Comparison of ENCODE assay signal across 1 cellular context in the genomic region with DNA sequence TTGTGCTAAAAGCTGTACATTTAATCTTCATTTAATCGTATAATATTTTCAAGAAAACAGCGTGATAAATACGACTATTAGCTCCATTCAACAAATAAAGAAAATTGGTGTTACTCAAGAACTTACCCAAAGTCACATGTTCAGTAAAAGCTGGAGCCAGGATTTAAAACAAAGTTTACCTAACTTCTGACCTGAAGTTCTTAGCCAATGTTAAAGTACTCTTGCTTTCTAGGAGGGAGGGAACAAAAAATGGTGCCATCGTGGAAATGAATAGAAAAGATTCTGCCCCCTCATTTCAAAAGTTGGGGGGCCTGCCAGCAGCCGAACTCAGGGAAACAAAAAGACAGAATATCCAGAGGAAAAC.
TF ChIP-seq lines count a peak whose summit lies in the region.

No MANE protein-coding gene starts in this region.

TF ChIP-seq in HCT116, 20 proteins besides CTCF, POLR2A, EP300 and RAD21 (continued from another document):
- TF ChIP-seq, protein P1, sequence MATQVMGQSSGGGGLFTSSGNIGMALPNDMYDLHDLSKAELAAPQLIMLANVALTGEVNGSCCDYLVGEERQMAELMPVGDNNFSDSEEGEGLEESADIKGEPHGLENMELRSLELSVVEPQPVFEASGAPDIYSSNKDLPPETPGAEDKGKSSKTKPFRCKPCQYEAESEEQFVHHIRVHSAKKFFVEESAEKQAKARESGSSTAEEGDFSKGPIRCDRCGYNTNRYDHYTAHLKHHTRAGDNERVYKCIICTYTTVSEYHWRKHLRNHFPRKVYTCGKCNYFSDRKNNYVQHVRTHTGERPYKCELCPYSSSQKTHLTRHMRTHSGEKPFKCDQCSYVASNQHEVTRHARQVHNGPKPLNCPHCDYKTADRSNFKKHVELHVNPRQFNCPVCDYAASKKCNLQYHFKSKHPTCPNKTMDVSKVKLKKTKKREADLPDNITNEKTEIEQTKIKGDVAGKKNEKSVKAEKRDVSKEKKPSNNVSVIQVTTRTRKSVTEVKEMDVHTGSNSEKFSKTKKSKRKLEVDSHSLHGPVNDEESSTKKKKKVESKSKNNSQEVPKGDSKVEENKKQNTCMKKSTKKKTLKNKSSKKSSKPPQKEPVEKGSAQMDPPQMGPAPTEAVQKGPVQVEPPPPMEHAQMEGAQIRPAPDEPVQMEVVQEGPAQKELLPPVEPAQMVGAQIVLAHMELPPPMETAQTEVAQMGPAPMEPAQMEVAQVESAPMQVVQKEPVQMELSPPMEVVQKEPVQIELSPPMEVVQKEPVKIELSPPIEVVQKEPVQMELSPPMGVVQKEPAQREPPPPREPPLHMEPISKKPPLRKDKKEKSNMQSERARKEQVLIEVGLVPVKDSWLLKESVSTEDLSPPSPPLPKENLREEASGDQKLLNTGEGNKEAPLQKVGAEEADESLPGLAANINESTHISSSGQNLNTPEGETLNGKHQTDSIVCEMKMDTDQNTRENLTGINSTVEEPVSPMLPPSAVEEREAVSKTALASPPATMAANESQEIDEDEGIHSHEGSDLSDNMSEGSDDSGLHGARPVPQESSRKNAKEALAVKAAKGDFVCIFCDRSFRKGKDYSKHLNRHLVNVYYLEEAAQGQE (IDR thresholded peaks at IDR 0.05; ENCODE audit: low read depth) = no peak
- TF ChIP-seq, protein P2, sequence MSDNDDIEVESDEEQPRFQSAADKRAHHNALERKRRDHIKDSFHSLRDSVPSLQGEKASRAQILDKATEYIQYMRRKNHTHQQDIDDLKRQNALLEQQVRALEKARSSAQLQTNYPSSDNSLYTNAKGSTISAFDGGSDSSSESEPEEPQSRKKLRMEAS (IDR thresholded peaks at IDR 0.05) = no peak
- TF ChIP-seq JUND (IDR thresholded peaks at IDR 0.05) = no peak
- no peak for TF ChIP-seq SRF (IDR thresholded peaks at IDR 0.05; ENCODE audit: low read depth)
- no peak for TF ChIP-seq SIN3A (IDR thresholded peaks at IDR 0.05; ENCODE audit: low read depth)
- no peak for TF ChIP-seq CEBPB (IDR thresholded peaks at IDR 0.05; ENCODE audit: low read depth)
- TF ChIP-seq, protein P3, sequence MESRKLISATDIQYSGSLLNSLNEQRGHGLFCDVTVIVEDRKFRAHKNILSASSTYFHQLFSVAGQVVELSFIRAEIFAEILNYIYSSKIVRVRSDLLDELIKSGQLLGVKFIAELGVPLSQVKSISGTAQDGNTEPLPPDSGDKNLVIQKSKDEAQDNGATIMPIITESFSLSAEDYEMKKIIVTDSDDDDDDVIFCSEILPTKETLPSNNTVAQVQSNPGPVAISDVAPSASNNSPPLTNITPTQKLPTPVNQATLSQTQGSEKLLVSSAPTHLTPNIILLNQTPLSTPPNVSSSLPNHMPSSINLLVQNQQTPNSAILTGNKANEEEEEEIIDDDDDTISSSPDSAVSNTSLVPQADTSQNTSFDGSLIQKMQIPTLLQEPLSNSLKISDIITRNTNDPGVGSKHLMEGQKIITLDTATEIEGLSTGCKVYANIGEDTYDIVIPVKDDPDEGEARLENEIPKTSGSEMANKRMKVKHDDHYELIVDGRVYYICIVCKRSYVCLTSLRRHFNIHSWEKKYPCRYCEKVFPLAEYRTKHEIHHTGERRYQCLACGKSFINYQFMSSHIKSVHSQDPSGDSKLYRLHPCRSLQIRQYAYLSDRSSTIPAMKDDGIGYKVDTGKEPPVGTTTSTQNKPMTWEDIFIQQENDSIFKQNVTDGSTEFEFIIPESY (IDR thresholded peaks at IDR 0.05; ENCODE audit: extremely low read depth, insufficient replicate concordance, low read length) = no peak
- TF ChIP-seq EZH2phosphoT487 (IDR thresholded peaks at IDR 0.05; ENCODE audit: borderline replicate concordance) = no peak
TF ChIP-seq in HCT116: peak in this region for 0.
